Comparison of ENCODE assay signal across 1 cellular context in the genomic region with DNA sequence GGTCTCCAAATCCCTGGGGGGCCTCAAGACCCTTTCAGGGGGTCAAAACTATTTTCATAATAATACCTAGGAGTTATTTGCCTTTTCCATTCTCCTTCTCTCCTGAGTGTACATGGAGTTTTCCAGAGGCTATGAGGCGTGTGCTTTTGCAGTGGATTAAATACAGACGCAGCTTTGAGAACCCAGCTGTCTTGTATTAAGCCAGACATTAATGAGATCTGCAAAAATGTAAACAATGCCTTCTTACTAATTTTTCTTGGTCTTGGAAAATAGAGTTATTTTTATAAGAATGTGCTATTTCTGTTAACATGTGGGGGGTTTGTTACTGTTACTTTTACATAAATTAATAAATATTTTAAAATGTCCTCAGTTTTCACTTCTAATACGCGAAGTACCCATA.
TF ChIP-seq lines count a peak whose summit lies in the region.

No MANE protein-coding gene starts in this region.

TF ChIP-seq in A549, 52 proteins besides CTCF, POLR2A, EP300 and RAD21 (continued from another document):
- no peak for TF ChIP-seq HOXB5 (CRISPR knock-in tag; IDR thresholded peaks at IDR 0.05)
- TF ChIP-seq, protein P1, sequence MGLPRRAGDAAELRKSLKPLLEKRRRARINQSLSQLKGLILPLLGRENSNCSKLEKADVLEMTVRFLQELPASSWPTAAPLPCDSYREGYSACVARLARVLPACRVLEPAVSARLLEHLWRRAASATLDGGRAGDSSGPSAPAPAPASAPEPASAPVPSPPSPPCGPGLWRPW (IDR thresholded peaks at IDR 0.05) = no peak
- no peak for TF ChIP-seq NPAS2 (CRISPR knock-in tag; IDR thresholded peaks at IDR 0.05; ENCODE audit: borderline replicate concordance)
- no peak for TF ChIP-seq EHF (CRISPR knock-in tag; IDR thresholded peaks at IDR 0.05)
- no peak for TF ChIP-seq JUN (IDR thresholded peaks at IDR 0.05)
- no peak for TF ChIP-seq REST (IDR thresholded peaks at IDR 0.05)
- TF ChIP-seq, protein P2, sequence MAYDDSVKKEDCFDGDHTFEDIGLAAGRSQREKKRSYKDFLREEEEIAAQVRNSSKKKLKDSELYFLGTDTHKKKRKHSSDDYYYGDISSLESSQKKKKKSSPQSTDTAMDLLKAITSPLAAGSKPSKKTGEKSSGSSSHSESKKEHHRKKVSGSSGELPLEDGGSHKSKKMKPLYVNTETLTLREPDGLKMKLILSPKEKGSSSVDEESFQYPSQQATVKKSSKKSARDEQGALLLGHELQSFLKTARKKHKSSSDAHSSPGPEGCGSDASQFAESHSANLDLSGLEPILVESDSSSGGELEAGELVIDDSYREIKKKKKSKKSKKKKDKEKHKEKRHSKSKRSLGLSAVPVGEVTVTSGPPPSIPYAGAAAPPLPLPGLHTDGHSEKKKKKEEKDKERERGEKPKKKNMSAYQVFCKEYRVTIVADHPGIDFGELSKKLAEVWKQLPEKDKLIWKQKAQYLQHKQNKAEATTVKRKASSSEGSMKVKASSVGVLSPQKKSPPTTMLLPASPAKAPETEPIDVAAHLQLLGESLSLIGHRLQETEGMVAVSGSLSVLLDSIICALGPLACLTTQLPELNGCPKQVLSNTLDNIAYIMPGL (CRISPR knock-in tag; IDR thresholded peaks at IDR 0.05; ENCODE audit: borderline replicate concordance) = no peak
- no peak for TF ChIP-seq FOXS1 (CRISPR knock-in tag; IDR thresholded peaks at IDR 0.05)
- TF ChIP-seq, protein P3, sequence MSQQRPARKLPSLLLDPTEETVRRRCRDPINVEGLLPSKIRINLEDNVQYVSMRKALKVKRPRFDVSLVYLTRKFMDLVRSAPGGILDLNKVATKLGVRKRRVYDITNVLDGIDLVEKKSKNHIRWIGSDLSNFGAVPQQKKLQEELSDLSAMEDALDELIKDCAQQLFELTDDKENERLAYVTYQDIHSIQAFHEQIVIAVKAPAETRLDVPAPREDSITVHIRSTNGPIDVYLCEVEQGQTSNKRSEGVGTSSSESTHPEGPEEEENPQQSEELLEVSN (IDR thresholded peaks at IDR 0.05; ENCODE audit: borderline replicate concordance, low read depth) = no peak
